Comparison of ENCODE assay signal across 19 cellular contexts in the genomic region with DNA sequence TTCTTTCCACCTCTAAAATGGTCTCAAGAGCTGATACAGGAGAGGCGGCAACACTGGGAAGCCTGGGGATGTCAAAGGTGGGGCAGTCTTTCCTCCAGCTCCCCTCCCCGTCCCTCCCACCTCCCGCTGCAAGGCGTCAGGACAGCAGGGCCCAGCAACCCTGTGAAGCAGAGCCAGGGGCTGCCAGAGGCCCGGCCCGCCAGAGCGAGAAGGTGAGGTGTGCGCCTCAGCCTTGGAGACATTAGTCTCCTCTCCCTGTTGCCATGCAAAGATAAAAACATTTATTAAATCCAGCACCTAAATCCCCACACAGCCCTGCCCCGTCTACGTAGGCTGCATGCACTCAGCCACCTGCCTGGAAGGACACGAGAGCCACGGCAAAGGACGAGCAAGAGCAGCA.
DNase-seq lines count a peak whose midpoint lies in the region; ATAC-seq, FAIRE-seq and TF ChIP-seq lines count a peak whose summit lies in the region.
"Had no signal": no experiment of that assay in that cellular context is flagged by ENCODE, and none has a peak within 500 bp of the region (broad histone marks: within the 10 kb centered on the region; RNA-seq: fewer than 3 reads in every experiment).

No MANE protein-coding gene starts in this region.

- H3K23me2 ChIP-seq in H9 (ENCODE audit: insufficient read length, low read depth, low read length, poor library complexity, severe bottlenecking) (no peaks in the 10 kb centered on the region), H1 (ENCODE audit: low read depth, low read length) (no peaks in the 10 kb centered on the region)

- H4K8ac ChIP-seq in H9 (replicated peaks; ENCODE audit: insufficient read length, low read depth, low read length) (no peak overlapping the region), H1 (ENCODE audit: extremely low read depth, insufficient read depth, low read length) (peak overlapping the region; percentile 68; the same call in 1 of the 2 replicates)

- no peaks in the 10 kb centered on the region for H3K79me1 ChIP-seq in H9 (ENCODE audit: insufficient read depth, low read depth, low read length, poor library complexity, severe bottlenecking)
- H3K79me1 ChIP-seq in H1 (ENCODE audit: low read depth, low read length) = no peaks in the 10 kb centered on the region

- peaks cover 2% of the 10 kb centered on the region in 2 experiments; a peak in 2 of 4 replicates for H3K4me1 Mint-ChIP-seq in H9
- H3K4me1 Mint-ChIP-seq in activated naive CD8-positive, alpha-beta T cell treated with anti-CD3 and anti-CD28 coated beads, Interleukin-2, amount 50 U/mL, for 24 hours = no peaks in the 10 kb centered on the region
- H3K4me1 Mint-ChIP-seq: GM23338 had no signal

- no peak overlapping the region for H3K4me3 Mint-ChIP-seq in H9
- no peak overlapping the region for H3K4me3 Mint-ChIP-seq in activated naive CD8-positive, alpha-beta T cell treated with anti-CD3 and anti-CD28 coated beads, Interleukin-2, amount 50 U/mL, for 24 hours
- H3K4me3 Mint-ChIP-seq: CD4-positive, CD25-positive, alpha-beta regulatory T cell; GM23338 had no signal

- H3K27me3 ChIP-seq in H9 (ENCODE audit: insufficient read depth, low read length) = no peaks in the 10 kb centered on the region
- H3K27me3 ChIP-seq in H1 (replicated peaks in 1 of 4; ENCODE audit: control insufficient read depth in 3 of 4, extremely low read depth in 1 of 4, insufficient read depth in 3 of 4, low read length in 3 of 4) = no peaks in the 10 kb centered on the region
- H3K27me3 ChIP-seq in sigmoid colon = no peaks in the 10 kb centered on the region
- H3K27me3 ChIP-seq in gastrocnemius medialis = no peaks in the 10 kb centered on the region

- H3K9ac ChIP-seq in H9 (ENCODE audit: extremely low read depth, insufficient read length, low read length) (no peak overlapping the region), H1 (replicated peaks in 1 of 4; ENCODE audit: extremely low read depth in 1 of 4, low read depth in 3 of 4, low read length in 3 of 4) (no peak overlapping the region)

- in situ Hi-C loops in gastrocnemius medialis (cut with MboI; ENCODE audit: low sequenced_read_pairs in 4 of 4) = no loop called here

- no peak overlapping the region for H2BK12ac ChIP-seq in H9 (ENCODE audit: insufficient read length, low read depth, low read length)
- H2BK12ac ChIP-seq in H1 (ENCODE audit: low read depth, low read length) = no peak overlapping the region

- H3T11ph ChIP-seq in H9 (ENCODE audit: low read length) = no peak overlapping the region

- H3K36me3 Mint-ChIP-seq in H9 (ENCODE audit: insufficient read depth in 1 of 3, low read depth in 3 of 3) = peaks cover 0 to 10% (median 0%) of the 10 kb centered on the region in 3 experiments; a peak in 2 of 7 replicates
- no peaks in the 10 kb centered on the region for H3K36me3 Mint-ChIP-seq in activated naive CD8-positive, alpha-beta T cell treated with anti-CD3 and anti-CD28 coated beads, Interleukin-2, amount 50 U/mL, for 24 hours (ENCODE audit: low read depth)
- H3K36me3 Mint-ChIP-seq: CD4-positive, CD25-positive, alpha-beta regulatory T cell had no signal

- peak; percentile 24 for DNase-seq in H9
- DNase-seq in SK-N-DZ (ENCODE audit: low spot score) = peak; percentile 22
- no peak for DNase-seq in H1 (ENCODE audit: low read depth in 1 of 2, low spot score in 2 of 2)
- peak; percentile 54 for DNase-seq in sigmoid colon
- no peak for DNase-seq in activated naive CD8-positive, alpha-beta T cell treated with anti-CD3 and anti-CD28 coated beads, Interleukin-2, amount 50 U/mL, for 24 hours
- no peak for DNase-seq in gastrocnemius medialis
- DNase-seq: ACHN; BE2C; C1 segment of cervical spinal cord; Caco-2; CD4-positive, CD25-positive, alpha-beta regulatory T cell; H7 had no signal

- H3K4ac ChIP-seq in H9 (ENCODE audit: low read depth, low read length) (no peak overlapping the region), H1 (replicated peaks; ENCODE audit: insufficient read length, low read depth, low read length) (no peak overlapping the region)

- H3K9me3 ChIP-seq in H9 (ENCODE audit: control insufficient read depth, low read depth, low read length) (no peaks in the 10 kb centered on the region), H1 (ENCODE audit: insufficient read depth in 2 of 2, low read depth in 1 of 2, low read length in 1 of 2) (peaks cover 4 to 10% of the 10 kb centered on the region in 2 experiments; a peak in 1 of 4 replicates), sigmoid colon (no peaks in the 10 kb centered on the region), gastrocnemius medialis (no peaks in the 10 kb centered on the region)
- H3K9me3 ChIP-seq: BE2C, Caco-2 had no signal

- POLR2A ChIA-PET in H1 (lab: Charles Lee; ENCODE audit: partially characterized antibody) = no interaction called here

- CTCF ChIA-PET in H1 (lab: Charles Lee; ENCODE audit: partially characterized antibody) = interaction anchor here (1.3 to 1.7 kb wide), 2 partner anchors 58 to 196 kb away, joined by 3 to 4 read pairs; no protein-coding TSS in a partner anchor

- no peak for FAIRE-seq in H1 (lab: Jason Lieb, UNC)
- FAIRE-seq: A204.1, D721Med, G401.6, GM12891, GM19239 had no signal

- no peaks in the 10 kb centered on the region for H3K79me2 ChIP-seq in H9 (ENCODE audit: insufficient read depth, low read length)
- no peaks in the 10 kb centered on the region for H3K79me2 ChIP-seq in H1 (ENCODE audit: control insufficient read depth in 1 of 2, insufficient read depth in 2 of 2, low read length in 2 of 2)

- no peak overlapping the region for H3K18ac ChIP-seq in H9 (ENCODE audit: insufficient read length, low read depth, low read length)
- H3K18ac ChIP-seq in H1 (ENCODE audit: extremely low read depth, low read length) = no peak overlapping the region

- no CpG with 5 or more reads among the region's 13 CpGs for WGBS in H9 (ENCODE audit: extremely low coverage, insufficient read length, low lambda C conversion rate)
- WGBS in H1 (ENCODE audit: extremely low coverage in 1 of 2, insufficient coverage in 1 of 2, insufficient read length in 1 of 2, insufficient replicate concordance in 2 of 2, low coverage in 1 of 2, low lambda C conversion rate in 2 of 2, missing lambda C conversion rate in 1 of 2), 2 experiments = 91% methylated on average over 13 of the region's 13 CpGs; no CpG with 5 or more reads in 1 of the 2 experiments
- WGBS in sigmoid colon, 2 donors = 91 to 92% methylated on average over 13 of the region's 13 CpGs

- intact Hi-C loops in sigmoid colon (cut with DNase I) = no loop called here
- intact Hi-C loops in gastrocnemius medialis (cut with DNase I; ENCODE audit: low total_unique reads) = no loop called here

- H3K23ac ChIP-seq in H9 (ENCODE audit: insufficient read length, low read depth, low read length) (no peak overlapping the region), H1 (ENCODE audit: insufficient read length) (no peak overlapping the region)

- no peak overlapping the region for H3K56ac ChIP-seq in H9 (ENCODE audit: insufficient read length, low read depth, low read length)
- no peak overlapping the region for H3K56ac ChIP-seq in H1 (replicated peaks; ENCODE audit: insufficient read length, low read depth, low read length)

- H3K4me3 ChIP-seq in H1 (ENCODE audit: extremely low read depth in 1 of 4, insufficient read depth in 2 of 4, low read depth in 3 of 4, low read length in 4 of 4) (no peak overlapping the region), sigmoid colon (no peak overlapping the region), gastrocnemius medialis (no peak overlapping the region)
- H3K4me3 ChIP-seq: GM23338 had no signal

- H2AFZ ChIP-seq in H9 (ENCODE audit: low read length) (no peak overlapping the region), H1 (ENCODE audit: low read length) (no peak overlapping the region)
- H2AFZ ChIP-seq: GM23338 had no signal

- TF ChIP-seq EP300 in H1 (IDR thresholded peaks at IDR 0.05; ENCODE audit: borderline replicate concordance in 1 of 2, low read depth in 2 of 2, low read length in 2 of 2) = no peak
- TF ChIP-seq EP300 in sigmoid colon (IDR thresholded peaks at IDR 0.05) = no peak

- no peak overlapping the region for H3K27ac ChIP-seq in H9 (ENCODE audit: insufficient read length, low read depth, low read length)
- no peak overlapping the region for H3K27ac ChIP-seq in H1 (ENCODE audit: low read depth, low read length)
- no peak overlapping the region for H3K27ac ChIP-seq in sigmoid colon
- H3K27ac ChIP-seq in gastrocnemius medialis = no peak overlapping the region

- H3K27me3 Mint-ChIP-seq in H9 (ENCODE audit: low read depth) = peaks cover 14% of the 10 kb centered on the region
- H3K27me3 Mint-ChIP-seq in activated naive CD8-positive, alpha-beta T cell treated with anti-CD3 and anti-CD28 coated beads, Interleukin-2, amount 50 U/mL, for 24 hours = peaks cover 5% of the 10 kb centered on the region

- no peak overlapping the region for H3K14ac ChIP-seq in H9 (ENCODE audit: insufficient read depth, low read length)
- H3K14ac ChIP-seq in H1 (ENCODE audit: insufficient read length) = no peak overlapping the region

- no peaks in the 10 kb centered on the region for H3K36me3 ChIP-seq in H1 (ENCODE audit: control insufficient read depth in 2 of 4, insufficient read depth in 4 of 4, low read length in 3 of 4)
- H3K36me3 ChIP-seq in sigmoid colon = no peaks in the 10 kb centered on the region
- no peaks in the 10 kb centered on the region for H3K36me3 ChIP-seq in gastrocnemius medialis
- H3K36me3 ChIP-seq: BE2C had no signal

- TF ChIP-seq RAD21 in H1 (IDR thresholded peaks at IDR 0.05 in 1 of 2, conservative IDR thresholded peaks at IDR 0.05 in 1 of 2; ENCODE audit: low read depth in 2 of 2, low read length in 2 of 2) = no peak

- H4K5ac ChIP-seq in H9 (ENCODE audit: insufficient read length, low read depth, low read length) = no peak overlapping the region
- no peak overlapping the region for H4K5ac ChIP-seq in H1 (ENCODE audit: insufficient read length, low read depth, low read length)

- H2AK5ac ChIP-seq in H9 (ENCODE audit: insufficient read length, low read length) = no peak overlapping the region
- H2AK5ac ChIP-seq in H1 (ENCODE audit: low read depth, low read length) = no peak overlapping the region

- no peak overlapping the region for H2BK15ac ChIP-seq in H9 (ENCODE audit: low read depth, low read length)
- H2BK15ac ChIP-seq in H1 (ENCODE audit: low read length) = no peak overlapping the region

- peaks cover 12 to 13% of the 10 kb centered on the region in 2 experiments; a peak in 4 of 5 replicates for H3K9me3 Mint-ChIP-seq in H9
- no peaks in the 10 kb centered on the region for H3K9me3 Mint-ChIP-seq in activated naive CD8-positive, alpha-beta T cell treated with anti-CD3 and anti-CD28 coated beads, Interleukin-2, amount 50 U/mL, for 24 hours

- H2BK5ac ChIP-seq in H9 (ENCODE audit: insufficient read length, low read length) (no peak overlapping the region), H1 (ENCODE audit: low read depth, low read length) (no peak overlapping the region)

- TF ChIP-seq CTCF in H9 (conservative IDR thresholded peaks at IDR 0.05) (no peak), H1 (IDR thresholded peaks at IDR 0.05; ENCODE audit: control extremely low read depth in 1 of 3, insufficient read depth in 1 of 3, low read depth in 1 of 3, low read length in 3 of 3) (no peak), sigmoid colon (IDR thresholded peaks at IDR 0.05) (no peak), gastrocnemius medialis (IDR thresholded peaks at IDR 0.05 in 4 of 5, conservative IDR thresholded peaks at IDR 0.05 in 1 of 5) (no peak)

- H2BK20ac ChIP-seq in H9 (ENCODE audit: low read depth, low read length, poor library complexity, severe bottlenecking) = no peak overlapping the region
- no peak overlapping the region for H2BK20ac ChIP-seq in H1 (ENCODE audit: low read length)

- no peak for TF ChIP-seq POLR2A in H1 (IDR thresholded peaks at IDR 0.05; ENCODE audit: control extremely low read depth in 1 of 2, low read depth in 2 of 2, low read length in 2 of 2)
- TF ChIP-seq POLR2A in sigmoid colon (IDR thresholded peaks at IDR 0.05) = no peak
- TF ChIP-seq POLR2A in gastrocnemius medialis (IDR thresholded peaks at IDR 0.05) = no peak

- H3K27ac Mint-ChIP-seq in H9 = no peak overlapping the region; a peak in 1 of 7 replicates
- no peak overlapping the region for H3K27ac Mint-ChIP-seq in activated naive CD8-positive, alpha-beta T cell treated with anti-CD3 and anti-CD28 coated beads, Interleukin-2, amount 50 U/mL, for 24 hours
- H3K27ac Mint-ChIP-seq: GM23338 had no signal

- no peaks in the 10 kb centered on the region for H4K20me1 ChIP-seq in H9 (ENCODE audit: control insufficient read depth, insufficient read depth, insufficient read length)
- H4K20me1 ChIP-seq in H1 (replicated peaks in 1 of 2; ENCODE audit: control insufficient read depth in 1 of 2, insufficient read depth in 2 of 2, low read length in 2 of 2) = no peaks in the 10 kb centered on the region

- H3K4me2 ChIP-seq in H9 (ENCODE audit: insufficient read depth, insufficient read length, low read length) (no peak overlapping the region), H1 (ENCODE audit: insufficient read depth in 1 of 2, low read depth in 2 of 2, low read length in 2 of 2) (no peak overlapping the region)
- H3K4me2 ChIP-seq: GM23338 had no signal

- H3K4me1 ChIP-seq in H9 (ENCODE audit: insufficient read depth, low read length) = no peaks in the 10 kb centered on the region
- H3K4me1 ChIP-seq in H1 (replicated peaks in 1 of 4; ENCODE audit: control insufficient read depth in 3 of 4, insufficient read depth in 4 of 4, low read length in 3 of 4) = no peaks in the 10 kb centered on the region
- H3K4me1 ChIP-seq in sigmoid colon = no peaks in the 10 kb centered on the region
- H3K4me1 ChIP-seq in gastrocnemius medialis = no peaks in the 10 kb centered on the region
- H3K4me1 ChIP-seq: BE2C, Caco-2 had no signal

- H2BK120ac ChIP-seq in H9 (ENCODE audit: low read depth, low read length, poor library complexity, severe bottlenecking) (no peak overlapping the region), H1 (replicated peaks; ENCODE audit: low read depth, low read length) (no peak overlapping the region)

- ATAC-seq in activated naive CD8-positive, alpha-beta T cell treated with anti-CD3 and anti-CD28 coated beads, Interleukin-2, amount 50 U/mL, for 24 hours = no peak
- ATAC-seq in gastrocnemius medialis = no peak
- ATAC-seq in HG03045 (IDR thresholded peaks at IDR 0.05; ENCODE audit: unreplicated experiment) = no peak
- ATAC-seq: GM23338 had no signal

- H4K91ac ChIP-seq in H9 (ENCODE audit: insufficient read length, low read depth, low read length) = no peak overlapping the region
- H4K91ac ChIP-seq in H1 (replicated peaks; ENCODE audit: insufficient read length, low read length) = no peak overlapping the region

Comparison
In these comparisons a context has a peak if more than half of its experiments do, and no peak if none do; other contexts are left out.
1. DNase-seq: peak in H9 (single experiment), SK-N-DZ (single experiment) and sigmoid colon (single experiment); none in H1 (0 of 2), activated naive CD8-positive, alpha-beta T cell treated with anti-CD3 and anti-CD28 coated beads, Interleukin-2, amount 50 U/mL, for 24 hours (single experiment) and gastrocnemius medialis (0 of 2).